21 cellular contexts compared by ENCODE assay signal in the genomic region with DNA sequence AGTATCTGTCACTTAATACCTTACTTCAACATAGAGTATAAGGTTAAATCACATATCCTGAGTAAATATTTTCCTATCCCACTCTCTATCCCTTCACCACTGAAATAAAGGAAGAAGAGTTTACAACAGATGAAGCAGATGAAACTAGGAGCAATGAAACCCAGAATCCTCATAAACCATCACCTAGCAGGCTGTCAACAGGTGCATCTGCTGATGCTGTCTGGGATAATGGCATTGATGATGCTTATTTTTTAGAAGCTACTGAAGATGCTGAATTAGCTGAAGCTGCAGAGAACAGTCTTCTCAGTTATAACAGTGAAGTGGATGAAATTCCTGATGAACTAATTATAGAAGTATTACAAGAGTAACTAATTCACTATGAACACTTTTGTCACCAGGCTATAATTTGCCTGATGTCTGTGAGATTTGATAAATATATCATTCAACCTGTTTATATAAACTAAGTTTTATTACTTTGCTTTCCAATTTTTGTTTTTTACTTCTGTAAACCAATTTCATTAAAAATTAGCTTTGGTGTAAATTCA. TPM values are rescaled to one million over a fixed set of nuclear protein-coding genes. Genes with fewer than 3 reads are reported as not detected.
DNase-seq lines count a peak whose midpoint lies in the region; ATAC-seq, FAIRE-seq and TF ChIP-seq lines count a peak whose summit lies in the region.
"Had no signal": no experiment of that assay in that cellular context is flagged by ENCODE, and none has a peak within 500 bp of the region (broad histone marks: within the 10 kb centered on the region; RNA-seq: fewer than 3 reads in every experiment).

No MANE protein-coding gene starts in this region.

- H3K4me3 ChIP-seq in SK-N-SH (ENCODE audit: low read depth in 2 of 2, low read length in 1 of 2), result no peak overlapping the region
- H3K4me3 ChIP-seq: A549, GM23338 had no signal

- no peak overlapping the region for H3K4me2 ChIP-seq in SK-N-SH
- H3K4me2 ChIP-seq: A549, GM23338 had no signal

- H3K4me1 ChIP-seq in SK-N-SH (ENCODE audit: control insufficient read depth in 1 of 2, insufficient read depth in 2 of 2, low read depth in 1 of 2, low read length in 1 of 2), result no peaks in the 10 kb centered on the region; a peak in 1 of 4 replicates
- H3K4me1 ChIP-seq: A549, Caco-2 had no signal

- TF ChIP-seq CTCF in SK-N-SH (IDR thresholded peaks at IDR 0.05) (no peak), WTC11 (IDR thresholded peaks at IDR 0.05) (no peak)

- DNase-seq in SK-N-SH (no peak), Right ventricle myocardium superior (no peak), Right ventricle myocardium inferior (ENCODE audit: missing footprints) (no peak), WTC11 (ENCODE audit: low spot score) (no peak), NCI-H524 (lab: John Stamatoyannopoulos, UW) (no peak)
- DNase-seq in stimulated activated naive CD8-positive, alpha-beta T cell treated with anti-CD3 and anti-CD28 coated beads, Interleukin-15, amount 100 ng/mL, for 72 hours, result no peak
- DNase-seq: AML-193; Caco-2; CD4-positive, alpha-beta T cell; GDM1; HCEC 1CT; HFFc6 had no signal

- peak; percentile 62 for FAIRE-seq in G401.6 (lab: Jason Lieb, UNC)
- FAIRE-seq: A549, D721Med, H54 had no signal

- H3K9me3 ChIP-seq in SK-N-SH, result no peaks in the 10 kb centered on the region; the same call in 1 of the 2 replicates
- H3K9me3 ChIP-seq: A549, Caco-2 had no signal

- POLR2A ChIA-PET in SK-N-SH (lab: Yijun Ruan, JAX) (no interaction called here), WTC11 (lab: Charles Lee) (no interaction called here)

- no peak overlapping the region for H2AFZ ChIP-seq in SK-N-SH (ENCODE audit: low read depth)
- H2AFZ ChIP-seq: GM23338 had no signal

- CTCF ChIA-PET in SK-N-SH (lab: Yijun Ruan, JAX) (interaction anchor here (0.6 to 1.2 kb wide), 2 partner anchors 16 to 1287 kb away, joined by 3 read pairs; no protein-coding TSS in a partner anchor), WTC11 (lab: Charles Lee) (interaction anchor here (1.0 kb wide), 1 partner anchor 430 kb away, joined by 5 read pairs; no protein-coding TSS in a partner anchor)

- H3K79me2 ChIP-seq in SK-N-SH (ENCODE audit: insufficient read depth), result no peaks in the 10 kb centered on the region

- H3K4me3 Mint-ChIP-seq in WTC11, result no peak overlapping the region
- no peak overlapping the region for H3K4me3 Mint-ChIP-seq in stimulated activated naive CD8-positive, alpha-beta T cell treated with anti-CD3 and anti-CD28 coated beads, Interleukin-15, amount 100 ng/mL, for 72 hours
- H3K4me3 Mint-ChIP-seq: CD4-positive, alpha-beta T cell; GM23338; HFFc6 had no signal

- H3K36me3 ChIP-seq in SK-N-SH (replicated peaks in 1 of 2; ENCODE audit: control insufficient read depth in 1 of 2, insufficient read depth in 2 of 2, low read length in 1 of 2), result peaks cover 21 to 30% of the 10 kb centered on the region in 2 experiments

- peaks cover 7% of the 10 kb centered on the region for H3K4me1 Mint-ChIP-seq in WTC11
- no peaks in the 10 kb centered on the region for H3K4me1 Mint-ChIP-seq in stimulated activated naive CD8-positive, alpha-beta T cell treated with anti-CD3 and anti-CD28 coated beads, Interleukin-15, amount 100 ng/mL, for 72 hours

- no peak overlapping the region for H3K9ac ChIP-seq in SK-N-SH

- no peak for TF ChIP-seq EP300 in SK-N-SH (IDR thresholded peaks at IDR 0.05; ENCODE audit: borderline replicate concordance in 1 of 2, low read depth in 1 of 2, low read length in 1 of 2)

- no peaks in the 10 kb centered on the region for H3K27me3 ChIP-seq in SK-N-SH (ENCODE audit: insufficient read depth)

- intact Hi-C loops in Right ventricle myocardium superior (cut with DNase I) (no loop called here), Right ventricle myocardium inferior (cut with DNase I) (no loop called here)

- H3F3A ChIP-seq in SK-N-SH (replicated peaks; ENCODE audit: insufficient read depth), result peaks cover 8% of the 10 kb centered on the region

- ATAC-seq in SK-N-SH treated with all-trans-retinoic acid at 6 μM for 48 hours (no peak), Right ventricle myocardium superior (ENCODE audit: poor library complexity) (peak; percentile 56), Right ventricle myocardium inferior (no peak), WTC11 (no peak)
- no peak for ATAC-seq in stimulated activated naive CD8-positive, alpha-beta T cell treated with anti-CD3 and anti-CD28 coated beads, Interleukin-15, amount 100 ng/mL, for 72 hours
- ATAC-seq: A549, GM23338 had no signal

- no peaks in the 10 kb centered on the region for H3K27me3 Mint-ChIP-seq in WTC11 (ENCODE audit: low read depth)
- no peaks in the 10 kb centered on the region for H3K27me3 Mint-ChIP-seq in stimulated activated naive CD8-positive, alpha-beta T cell treated with anti-CD3 and anti-CD28 coated beads, Interleukin-15, amount 100 ng/mL, for 72 hours
- H3K27me3 Mint-ChIP-seq: CD4-positive, alpha-beta T cell had no signal

- H3K9me3 Mint-ChIP-seq in WTC11, result no peaks in the 10 kb centered on the region
- H3K9me3 Mint-ChIP-seq in stimulated activated naive CD8-positive, alpha-beta T cell treated with anti-CD3 and anti-CD28 coated beads, Interleukin-15, amount 100 ng/mL, for 72 hours, result no peaks in the 10 kb centered on the region
- H3K9me3 Mint-ChIP-seq: CD4-positive, alpha-beta T cell; GM23338; HFFc6 had no signal

- peaks cover 54% of the 10 kb centered on the region for H3K36me3 Mint-ChIP-seq in WTC11

- H3K27ac ChIP-seq in SK-N-SH (ENCODE audit: low read depth in 2 of 2, low read length in 1 of 2), result peak overlapping the region; percentile 46 to 76; a peak in 3 of 4 replicates
- H3K27ac ChIP-seq: 22Rv1, A549, C4-2B, HL-60 had no signal

- H3K27ac Mint-ChIP-seq in WTC11, result peak overlapping the region; percentile 28; the same call in 1 of the 2 replicates
- H3K27ac Mint-ChIP-seq in stimulated activated naive CD8-positive, alpha-beta T cell treated with anti-CD3 and anti-CD28 coated beads, Interleukin-15, amount 100 ng/mL, for 72 hours, result peak overlapping the region in 1 of 2 donors; percentile 27
- H3K27ac Mint-ChIP-seq: CD4-positive, alpha-beta T cell; HFFc6 had no signal

- no peaks in the 10 kb centered on the region for H4K20me1 ChIP-seq in SK-N-SH (ENCODE audit: insufficient read depth)

- no peak for TF ChIP-seq RAD21 in SK-N-SH (IDR thresholded peaks at IDR 0.05; ENCODE audit: low read length)

- no peaks in the 10 kb centered on the region for H3K9me2 ChIP-seq in SK-N-SH

TF ChIP-seq in SK-N-SH, 30 proteins besides CTCF, POLR2A, EP300 and RAD21 (continues in another document):
- TF ChIP-seq FOXJ3 (CRISPR knock-in tag; IDR thresholded peaks at IDR 0.05) (no peak), MEF2A (IDR thresholded peaks at IDR 0.05; ENCODE audit: borderline replicate concordance, low read depth) (no peak), JUND (IDR thresholded peaks at IDR 0.05) (no peak), CHD2 (IDR thresholded peaks at IDR 0.05; ENCODE audit: low read length, partially characterized antibody) (no peak)

TF ChIP-seq in SK-N-SH treated with all-trans-retinoic acid at 6 μM for 48 hours, 23 proteins besides CTCF, POLR2A, EP300 and RAD21:
- TF ChIP-seq CSDC2 (CRISPR knock-in tag; IDR thresholded peaks at IDR 0.05) (no peak), GLIS3 (CRISPR knock-in tag; IDR thresholded peaks at IDR 0.05) (no peak), ZFP3 (CRISPR knock-in tag; IDR thresholded peaks at IDR 0.05) (no peak), ZNF8 (CRISPR knock-in tag; IDR thresholded peaks at IDR 0.05) (no peak)

TF ChIP-seq in WTC11, 78 proteins besides CTCF, POLR2A, EP300 and RAD21 (continues in another document):
- TF ChIP-seq, protein P1, sequence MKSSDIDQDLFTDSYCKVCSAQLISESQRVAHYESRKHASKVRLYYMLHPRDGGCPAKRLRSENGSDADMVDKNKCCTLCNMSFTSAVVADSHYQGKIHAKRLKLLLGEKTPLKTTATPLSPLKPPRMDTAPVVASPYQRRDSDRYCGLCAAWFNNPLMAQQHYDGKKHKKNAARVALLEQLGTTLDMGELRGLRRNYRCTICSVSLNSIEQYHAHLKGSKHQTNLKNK (CRISPR knock-in tag; IDR thresholded peaks at IDR 0.05), result no peak
- TF ChIP-seq ZBTB43 (CRISPR knock-in tag; IDR thresholded peaks at IDR 0.05), result no peak
- TF ChIP-seq, protein P2, sequence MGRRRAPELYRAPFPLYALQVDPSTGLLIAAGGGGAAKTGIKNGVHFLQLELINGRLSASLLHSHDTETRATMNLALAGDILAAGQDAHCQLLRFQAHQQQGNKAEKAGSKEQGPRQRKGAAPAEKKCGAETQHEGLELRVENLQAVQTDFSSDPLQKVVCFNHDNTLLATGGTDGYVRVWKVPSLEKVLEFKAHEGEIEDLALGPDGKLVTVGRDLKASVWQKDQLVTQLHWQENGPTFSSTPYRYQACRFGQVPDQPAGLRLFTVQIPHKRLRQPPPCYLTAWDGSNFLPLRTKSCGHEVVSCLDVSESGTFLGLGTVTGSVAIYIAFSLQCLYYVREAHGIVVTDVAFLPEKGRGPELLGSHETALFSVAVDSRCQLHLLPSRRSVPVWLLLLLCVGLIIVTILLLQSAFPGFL (CRISPR knock-in tag; IDR thresholded peaks at IDR 0.05; ENCODE audit: borderline replicate concordance), result no peak
- no peak for TF ChIP-seq NFATC4 (CRISPR knock-in tag; IDR thresholded peaks at IDR 0.05)
- no peak for TF ChIP-seq OVOL2 (CRISPR knock-in tag; IDR thresholded peaks at IDR 0.05; ENCODE audit: borderline replicate concordance)

RNA-seq across cellular contexts. Expression of gene CENPU, which starts 39.4 kb away (rescaled TPM):
- polyA plus RNA-seq in SK-N-SH (2012; rRNA removed), result 8.7 and 9.6 TPM in 2 replicates
- polyA plus RNA-seq in SK-N-SH (2012; cell fraction: cytosol; rRNA removed), result 14.4 and 19.1 TPM in 2 replicates
- polyA plus RNA-seq in SK-N-SH (2012; cell fraction: nucleus; rRNA removed), result 3.9 and 8.2 TPM in 2 replicates
- total RNA-seq in Right ventricle myocardium superior (1.7 TPM), Right ventricle myocardium inferior (1.8 TPM), WTC11 (2021) (52.9 to 60.5 TPM (median 53.4 TPM) in 3 replicates)

RNA-seq across cellular contexts. Expression of gene PRIMPOL, which starts 44.9 kb away (rescaled TPM):
- 8.0 and 11.9 TPM in 2 replicates for polyA plus RNA-seq in SK-N-SH (2012; rRNA removed)
- polyA plus RNA-seq in SK-N-SH (2012; cell fraction: cytosol; rRNA removed), result 10.8 and 18.4 TPM in 2 replicates
- polyA plus RNA-seq in SK-N-SH (2012; cell fraction: nucleus; rRNA removed), result 9.5 and 16.9 TPM in 2 replicates
- total RNA-seq in Right ventricle myocardium superior (10.9 TPM), Right ventricle myocardium inferior (10.8 TPM), WTC11 (2021) (8.3 to 13.4 TPM (median 9.6 TPM) in 3 replicates)

RNA-seq across cellular contexts. Expression of gene CASP3, which starts 45.2 kb away (rescaled TPM):
- 15.5 and 21.8 TPM in 2 replicates for polyA plus RNA-seq in SK-N-SH (2012; rRNA removed)
- 24.9 and 30.0 TPM in 2 replicates for polyA plus RNA-seq in SK-N-SH (2012; cell fraction: cytosol; rRNA removed)
- 16.9 and 24.2 TPM in 2 replicates for polyA plus RNA-seq in SK-N-SH (2012; cell fraction: nucleus; rRNA removed)
- 11.6 TPM for total RNA-seq in Right ventricle myocardium superior
- 10.4 TPM for total RNA-seq in Right ventricle myocardium inferior
- 54.2 to 78.9 TPM (median 63.2 TPM) in 3 replicates for total RNA-seq in WTC11 (2021)

Comparison
In these comparisons a context has a peak if more than half of its experiments do, and no peak if none do; other contexts are left out.
1. RNA of gene CENPU, which starts 39.4 kb away (total RNA-seq): 52.9 to 60.5 TPM in WTC11; 1.8 TPM in Right ventricle myocardium inferior (single experiment) and 1.7 TPM in Right ventricle myocardium superior (single experiment); every median in the first group is over 10 times any median in the second.